In genomic region chr3:49005998-49006397, GRCh38 we compare ENCODE assay signal across 8 cellular contexts. TPM values are rescaled to one million over a fixed set of nuclear protein-coding genes. Genes with fewer than 3 reads are reported as not detected.
DNase-seq lines count a peak whose midpoint lies in the region; ATAC-seq, FAIRE-seq and TF ChIP-seq lines count a peak whose summit lies in the region.

No MANE protein-coding gene starts in this region.

- peaks cover 2% of the 10 kb centered on the region for H3K36me3 Mint-ChIP-seq in activated CD4-positive, alpha-beta T cell treated with anti-CD3 and anti-CD28 coated beads, Interleukin-2, amount 10 ng/mL, durations not matched to agents 7 days and 5 days (ENCODE audit: low read depth)
- H3K36me3 Mint-ChIP-seq in activated T-helper 17 cell treated with anti-CD3 and anti-CD28 coated beads, Interleukin-2, amount 50 U/mL, for 72 hours (ENCODE audit: low read depth): peaks cover 40% of the 10 kb centered on the region

- peak overlapping the region in 1 of 2 donors; percentile 99 for H3K9ac ChIP-seq in kidney (ENCODE audit: low read length in 2 of 2)

- no peak for DNase-seq in activated CD4-positive, alpha-beta T cell treated with anti-CD3 and anti-CD28 coated beads, Interleukin-2, amount 10 ng/mL, durations not matched to agents 7 days and 5 days
- DNase-seq in activated CD4-positive, alpha-beta T cell treated with anti-CD3 and anti-CD28 coated beads, Interleukin-2, amount 50 U/mL, for 1 hour: no peak
- DNase-seq in kidney: peak; percentile 73
- DNase-seq in testis: no peak
- no peak for DNase-seq in NCI-H2196 treated with DMSO at 0.1 percent for 48 hours (lab: John Stamatoyannopoulos, UW; ENCODE audit: unreplicated experiment)
- no peak for DNase-seq in KG1 (lab: John Stamatoyannopoulos, UW)
- no peak for DNase-seq in mucosa of descending colon

- ATAC-seq in activated T-helper 17 cell treated with anti-CD3 and anti-CD28 coated beads, Interleukin-2, amount 50 U/mL, for 72 hours (replicated peaks): no peak
- ATAC-seq in mucosa of descending colon: no peak

- H3K9me3 Mint-ChIP-seq in activated CD4-positive, alpha-beta T cell treated with anti-CD3 and anti-CD28 coated beads, Interleukin-2, amount 10 ng/mL, durations not matched to agents 7 days and 5 days: no peaks in the 10 kb centered on the region
- H3K9me3 Mint-ChIP-seq in activated T-helper 17 cell treated with anti-CD3 and anti-CD28 coated beads, Interleukin-2, amount 50 U/mL, for 72 hours: no peaks in the 10 kb centered on the region

- peak overlapping the region; percentile 99 for H3K4me3 Mint-ChIP-seq in activated CD4-positive, alpha-beta T cell treated with anti-CD3 and anti-CD28 coated beads, Interleukin-2, amount 10 ng/mL, durations not matched to agents 7 days and 5 days
- H3K4me3 Mint-ChIP-seq in activated T-helper 17 cell treated with anti-CD3 and anti-CD28 coated beads, Interleukin-2, amount 50 U/mL, for 72 hours: peak overlapping the region; percentile 94

- CTCF ChIA-PET in activated CD4-positive, alpha-beta T cell treated with anti-CD3 and anti-CD28 coated beads, Interleukin-2, amount 10 ng/mL, durations not matched to agents 7 days and 5 days (lab: Charles Lee): interaction anchor here (1.6 to 4.6 kb wide), 5 partner anchors 9 to 19 kb away, joined by 5 to 100 read pairs (median 14); partner anchors contain the start of genes DALRD3 and NDUFAF3

- TF ChIP-seq POLR2A in testis (IDR thresholded peaks at IDR 0.05): no peak

- H3K9me3 ChIP-seq in kidney (ENCODE audit: control insufficient read depth in 1 of 2, low read length in 2 of 2) (no peaks in the 10 kb centered on the region), testis (no peaks in the 10 kb centered on the region), mucosa of descending colon (no peaks in the 10 kb centered on the region)

- H3K36me3 ChIP-seq in kidney (ENCODE audit: control insufficient read depth in 1 of 2, insufficient read depth in 2 of 2, low read length in 2 of 2) (peaks cover 0 to 12% of the 10 kb centered on the region in 2 donors), testis (ENCODE audit: low read depth, missing control alignments) (no peaks in the 10 kb centered on the region), mucosa of descending colon (ENCODE audit: low read depth) (no peaks in the 10 kb centered on the region)

- no peaks in the 10 kb centered on the region for H3K27me3 ChIP-seq in testis

- H3K27ac ChIP-seq in kidney (ENCODE audit: low read depth in 2 of 2, low read length in 2 of 2): peak overlapping the region; percentile 96 to 99
- peak overlapping the region; percentile 96 to 98 for H3K27ac ChIP-seq in testis

- no peaks in the 10 kb centered on the region for H3K27me3 Mint-ChIP-seq in activated CD4-positive, alpha-beta T cell treated with anti-CD3 and anti-CD28 coated beads, Interleukin-2, amount 10 ng/mL, durations not matched to agents 7 days and 5 days
- no peaks in the 10 kb centered on the region for H3K27me3 Mint-ChIP-seq in activated T-helper 17 cell treated with anti-CD3 and anti-CD28 coated beads, Interleukin-2, amount 50 U/mL, for 72 hours

- TF ChIP-seq CTCF in kidney (IDR thresholded peaks at IDR 0.05; ENCODE audit: borderline replicate concordance, extremely low read depth, insufficient read depth) (no peak), testis (IDR thresholded peaks at IDR 0.05) (no peak), mucosa of descending colon (IDR thresholded peaks at IDR 0.05) (no peak)

- 93% methylated on average over 4 to 5 of the region's 5 CpGs for WGBS in testis, 2 donors

- no peak for FAIRE-seq in kidney (lab: Jason Lieb, UNC)

- peak overlapping the region; percentile 100 for H3K27ac Mint-ChIP-seq in activated CD4-positive, alpha-beta T cell treated with anti-CD3 and anti-CD28 coated beads, Interleukin-2, amount 10 ng/mL, durations not matched to agents 7 days and 5 days
- no peak overlapping the region for H3K27ac Mint-ChIP-seq in activated T-helper 17 cell treated with anti-CD3 and anti-CD28 coated beads, Interleukin-2, amount 50 U/mL, for 72 hours

- intact Hi-C loops in kidney (cut with DNase I) (no loop called here), testis (cut with DNase I; ENCODE audit: low total_unique reads) (no loop called here), mucosa of descending colon (cut with DNase I, micrococcal nuclease) (no loop called here)

- POLR2A ChIA-PET in activated CD4-positive, alpha-beta T cell treated with anti-CD3 and anti-CD28 coated beads, Interleukin-2, amount 10 ng/mL, durations not matched to agents 7 days and 5 days (lab: Charles Lee): no interaction called here

- H3K4me3 ChIP-seq in kidney (ENCODE audit: low read length in 2 of 2) (peak overlapping the region; percentile 82 to 92), testis (no peak overlapping the region), mucosa of descending colon (no peak overlapping the region)

- H3K4me1 Mint-ChIP-seq in activated CD4-positive, alpha-beta T cell treated with anti-CD3 and anti-CD28 coated beads, Interleukin-2, amount 10 ng/mL, durations not matched to agents 7 days and 5 days: peaks cover 38% of the 10 kb centered on the region
- peaks cover 15% of the 10 kb centered on the region for H3K4me1 Mint-ChIP-seq in activated T-helper 17 cell treated with anti-CD3 and anti-CD28 coated beads, Interleukin-2, amount 50 U/mL, for 72 hours

- H3K4me1 ChIP-seq in kidney (ENCODE audit: control insufficient read depth in 1 of 2, insufficient read depth in 1 of 2, low read depth in 1 of 2, low read length in 2 of 2): peaks cover 9 to 13% of the 10 kb centered on the region in 2 donors
- H3K4me1 ChIP-seq in testis: peaks cover 17% of the 10 kb centered on the region
- H3K4me1 ChIP-seq in mucosa of descending colon (ENCODE audit: low read depth): peaks cover 9% of the 10 kb centered on the region

RNA-seq across cellular contexts. Expression of gene WDR6, which starts 1.2 kb away (rescaled TPM):
- total RNA-seq in activated CD4-positive, alpha-beta T cell treated with anti-CD3 and anti-CD28 coated beads, Interleukin-2, amount 10 ng/mL, durations not matched to agents 7 days and 5 days: 100 to 1,000 TPM; 144 to 157 TPM
- 100 to 1,000 TPM; 154 to 208 TPM for total RNA-seq in activated T-helper 17 cell treated with anti-CD3 and anti-CD28 coated beads, Interleukin-2, amount 50 U/mL, for 72 hours
- total RNA-seq in kidney (158 TPM), testis (100 to 1,000 TPM; 171 to 172 TPM), mucosa of descending colon (100 to 1,000 TPM in 2 of 3 donors, 10 to 100 TPM in 1; 98.5 to 205 (median 165) TPM)
- polyA plus RNA-seq in kidney (ENCODE audit: insufficient read depth, low read depth, low replicate concordance) (105 TPM), testis (ENCODE audit: insufficient read depth, low read depth, low replicate concordance) (92.0 TPM)

RNA-seq across cellular contexts. Expression of gene DALRD3, which starts 12.4 kb away (rescaled TPM):
- total RNA-seq in activated CD4-positive, alpha-beta T cell treated with anti-CD3 and anti-CD28 coated beads, Interleukin-2, amount 10 ng/mL, durations not matched to agents 7 days and 5 days: 10 to 100 TPM; 20.7 to 22.0 TPM
- 10 to 100 TPM; 20.9 to 21.2 TPM for total RNA-seq in activated T-helper 17 cell treated with anti-CD3 and anti-CD28 coated beads, Interleukin-2, amount 50 U/mL, for 72 hours
- total RNA-seq in kidney: 46.8 TPM
- 41.6 TPM for polyA plus RNA-seq in kidney (ENCODE audit: insufficient read depth, low read depth, low replicate concordance)
- 100 to 1,000 TPM in 1 of 2 donors, 10 to 100 TPM in 1; 92.0 to 106 TPM for total RNA-seq in testis
- polyA plus RNA-seq in testis (ENCODE audit: insufficient read depth, low read depth, low replicate concordance): 121 TPM
- 10 to 100 TPM; 16.7 to 32.7 (median 18.9) TPM for total RNA-seq in mucosa of descending colon

RNA-seq across cellular contexts. Expression of gene NDUFAF3, which starts 15.9 kb away (rescaled TPM):
- total RNA-seq in activated CD4-positive, alpha-beta T cell treated with anti-CD3 and anti-CD28 coated beads, Interleukin-2, amount 10 ng/mL, durations not matched to agents 7 days and 5 days: 10 to 100 TPM; 84.5 to 93.2 TPM
- 10 to 100 TPM; 40.6 to 56.7 TPM for total RNA-seq in activated T-helper 17 cell treated with anti-CD3 and anti-CD28 coated beads, Interleukin-2, amount 50 U/mL, for 72 hours
- total RNA-seq in kidney (106 TPM), testis (100 to 1,000 TPM; 324 to 416 TPM), mucosa of descending colon (10 to 100 TPM; 61.0 to 69.9 (median 63.2) TPM)
- polyA plus RNA-seq in kidney (ENCODE audit: insufficient read depth, low read depth, low replicate concordance) (190 TPM), testis (ENCODE audit: insufficient read depth, low read depth, low replicate concordance) (544 TPM)

RNA-seq across cellular contexts. Expression of gene P4HTM, which starts 16.0 kb away (rescaled TPM):
- total RNA-seq in activated CD4-positive, alpha-beta T cell treated with anti-CD3 and anti-CD28 coated beads, Interleukin-2, amount 10 ng/mL, durations not matched to agents 7 days and 5 days: 10 to 100 TPM; 45.3 to 47.6 TPM
- 10 to 100 TPM; 32.2 to 44.9 TPM for total RNA-seq in activated T-helper 17 cell treated with anti-CD3 and anti-CD28 coated beads, Interleukin-2, amount 50 U/mL, for 72 hours
- total RNA-seq in kidney (63.7 TPM), testis (100 to 1,000 TPM; 107 to 122 TPM), mucosa of descending colon (10 to 100 TPM; 40.2 to 60.6 (median 41.4) TPM)
- polyA plus RNA-seq in kidney (ENCODE audit: insufficient read depth, low read depth, low replicate concordance) (72.6 TPM), testis (ENCODE audit: insufficient read depth, low read depth, low replicate concordance) (52.3 TPM)

RNA-seq across cellular contexts. Expression of gene IMPDH2, which starts 23.2 kb away (rescaled TPM):
- 100 to 1,000 TPM; 152 to 159 TPM for total RNA-seq in activated CD4-positive, alpha-beta T cell treated with anti-CD3 and anti-CD28 coated beads, Interleukin-2, amount 10 ng/mL, durations not matched to agents 7 days and 5 days
- total RNA-seq in activated T-helper 17 cell treated with anti-CD3 and anti-CD28 coated beads, Interleukin-2, amount 50 U/mL, for 72 hours: 100 to 1,000 TPM; 460 to 479 TPM
- total RNA-seq in kidney: 132 TPM
- polyA plus RNA-seq in kidney (ENCODE audit: insufficient read depth, low read depth, low replicate concordance): 99.9 TPM
- total RNA-seq in testis: 10 to 100 TPM; 93.0 to 98.5 TPM
- 95.0 TPM for polyA plus RNA-seq in testis (ENCODE audit: insufficient read depth, low read depth, low replicate concordance)
- 100 to 1,000 TPM; 113 to 146 (median 114) TPM for total RNA-seq in mucosa of descending colon

Comparison
In these comparisons a context has a peak if more than half of its experiments do, and no peak if none do; other contexts are left out.
1. H3K4me3 ChIP-seq: peak in kidney (2 of 2); none in testis (0 of 2) and mucosa of descending colon (single experiment).